In genomic region chr4:52019941-52020657, GRCh38 we compare ENCODE assay signal across 1 cellular context.
TF ChIP-seq lines count a peak whose summit lies in the region.

LRRC66 (minus strand) TSS chr4:52020363; CDS start chr4:52017613, 2,750 bp downstream.

TF ChIP-seq in HepG2, 621 proteins besides CTCF, POLR2A, EP300 and RAD21 (continued from another document):
- peak; percentile 16; the same call in 1 of the 2 replicates for TF ChIP-seq ARID5B (CRISPR knock-in tag; IDR thresholded peaks at IDR 0.05)
- no peak for TF ChIP-seq MTERF4 (CRISPR knock-in tag; IDR thresholded peaks at IDR 0.05)
- TF ChIP-seq ZSCAN5A (CRISPR knock-in tag; IDR thresholded peaks at IDR 0.05; ENCODE audit: borderline replicate concordance): no peak
- TF ChIP-seq MTA3 (CRISPR knock-in tag; IDR thresholded peaks at IDR 0.05): no peak
- TF ChIP-seq ZFP90 (CRISPR knock-in tag; IDR thresholded peaks at IDR 0.05; ENCODE audit: borderline replicate concordance): no peak
- no peak for TF ChIP-seq CBX5 (CRISPR knock-in tag; IDR thresholded peaks at IDR 0.05; ENCODE audit: borderline replicate concordance)
- TF ChIP-seq ZNF17 (CRISPR knock-in tag; IDR thresholded peaks at IDR 0.05): no peak
- TF ChIP-seq TP53 (CRISPR knock-in tag; conservative IDR thresholded peaks at IDR 0.05): no peak
- no peak for TF ChIP-seq GMEB1 (CRISPR knock-in tag; IDR thresholded peaks at IDR 0.05; ENCODE audit: borderline replicate concordance)
- TF ChIP-seq RXRB (CRISPR knock-in tag; IDR thresholded peaks at IDR 0.05; ENCODE audit: borderline replicate concordance): peak; percentile 42; the same call in 1 of the 2 replicates
- TF ChIP-seq ZNF678 (CRISPR knock-in tag; IDR thresholded peaks at IDR 0.05): no peak
- TF ChIP-seq ZNF619 (CRISPR knock-in tag; IDR thresholded peaks at IDR 0.05): no peak
- no peak for TF ChIP-seq ZNF790 (CRISPR knock-in tag; IDR thresholded peaks at IDR 0.05; ENCODE audit: borderline replicate concordance)
- TF ChIP-seq KMT2A (CRISPR knock-in tag; IDR thresholded peaks at IDR 0.05): no peak
- TF ChIP-seq MNT (IDR thresholded peaks at IDR 0.05): no peak
- no peak for TF ChIP-seq ZBTB25 (CRISPR knock-in tag; IDR thresholded peaks at IDR 0.05)
- TF ChIP-seq HIVEP1 (CRISPR knock-in tag; IDR thresholded peaks at IDR 0.05): no peak
- TF ChIP-seq ZNF362 (CRISPR knock-in tag; IDR thresholded peaks at IDR 0.05; ENCODE audit: borderline replicate concordance): no peak
- TF ChIP-seq LRRFIP1 (CRISPR knock-in tag; conservative IDR thresholded peaks at IDR 0.05): no peak
- TF ChIP-seq ZNF577 (CRISPR knock-in tag; IDR thresholded peaks at IDR 0.05; ENCODE audit: borderline replicate concordance, low read depth): no peak
- no peak for TF ChIP-seq ZSCAN30 (CRISPR knock-in tag; IDR thresholded peaks at IDR 0.05)
- TF ChIP-seq ZNF652 (CRISPR knock-in tag; IDR thresholded peaks at IDR 0.05; ENCODE audit: borderline replicate concordance, low read depth): peak; percentile 83
- TF ChIP-seq REXO4 (CRISPR knock-in tag; IDR thresholded peaks at IDR 0.05; ENCODE audit: borderline replicate concordance): no peak
